In the genomic region with DNA sequence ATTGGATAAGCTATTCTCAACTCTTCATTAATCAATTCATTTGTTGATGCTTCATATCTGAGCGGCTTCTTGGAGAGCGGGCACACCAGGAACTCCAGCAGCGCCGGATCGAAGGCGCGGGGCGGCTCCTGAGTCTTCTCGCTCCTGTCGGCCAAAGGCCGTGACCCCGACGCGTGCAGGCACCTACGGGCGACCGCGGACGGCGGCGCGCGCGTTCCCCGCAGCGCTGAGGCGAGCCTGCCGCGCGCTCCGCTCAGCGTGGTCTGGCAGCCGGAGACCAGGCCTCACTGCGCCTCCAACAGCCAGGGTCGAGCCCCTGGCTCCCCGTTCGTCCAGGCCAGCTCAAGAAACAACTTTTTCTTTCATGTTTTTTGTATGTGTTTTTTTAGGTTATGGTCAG, we compare ENCODE assay signal across 22 cellular contexts.
"Had no signal": no experiment of that assay in that cellular context is flagged by ENCODE, and none has a peak within 500 bp of the region (broad histone marks: within the 10 kb centered on the region; RNA-seq: fewer than 3 reads in every experiment).

No MANE protein-coding gene starts in this region.

- H3K4me3 Mint-ChIP-seq: activated CD4-positive, alpha-beta memory T cell treated with anti-CD3 and anti-CD28 coated beads for 36 hours; activated T-cell treated with anti-CD3 and anti-CD28 coated beads, Interleukin-2, amount 50 U/mL, for 72 hours; nephron progenitor cell; stimulated activated memory B cell treated with anti-CD40 and anti-IgM and Interleukin-4, amounts not matched to agents 10 μg/mL and 1 μg/mL and 100 μg/mL, for 72 hours had no signal

- H3K9me3 Mint-ChIP-seq: activated CD4-positive, alpha-beta memory T cell treated with anti-CD3 and anti-CD28 coated beads for 36 hours; activated T-cell treated with anti-CD3 and anti-CD28 coated beads, Interleukin-2, amount 50 U/mL, for 72 hours; nephron progenitor cell; stimulated activated memory B cell treated with anti-CD40 and anti-IgM and Interleukin-4, amounts not matched to agents 10 μg/mL and 1 μg/mL and 100 μg/mL, for 72 hours had no signal

- H3K9me3 ChIP-seq: ascending aorta, esophagus muscularis mucosa, vagina had no signal

- H3K27me3 Mint-ChIP-seq: activated CD4-positive, alpha-beta memory T cell treated with anti-CD3 and anti-CD28 coated beads for 36 hours; stimulated activated memory B cell treated with anti-CD40 and anti-IgM and Interleukin-4, amounts not matched to agents 10 μg/mL and 1 μg/mL and 100 μg/mL, for 72 hours had no signal

- H3K27ac Mint-ChIP-seq: activated CD4-positive, alpha-beta memory T cell treated with anti-CD3 and anti-CD28 coated beads for 36 hours; activated T-cell treated with anti-CD3 and anti-CD28 coated beads, Interleukin-2, amount 50 U/mL, for 72 hours; nephron progenitor cell; stimulated activated memory B cell treated with anti-CD40 and anti-IgM and Interleukin-4, amounts not matched to agents 10 μg/mL and 1 μg/mL and 100 μg/mL, for 72 hours had no signal

- H3K4me1 ChIP-seq: ascending aorta, esophagus muscularis mucosa, vagina had no signal

- H3K27ac ChIP-seq: ascending aorta, brain microvascular endothelial cell, esophagus muscularis mucosa, parathyroid adenoma, vagina had no signal

- H3K4me3 ChIP-seq: ascending aorta, esophagus muscularis mucosa, vagina had no signal

- H3K4me1 Mint-ChIP-seq: nephron progenitor cell; stimulated activated memory B cell treated with anti-CD40 and anti-IgM and Interleukin-4, amounts not matched to agents 10 μg/mL and 1 μg/mL and 100 μg/mL, for 72 hours had no signal

- DNase-seq: activated CD4-positive, alpha-beta memory T cell treated with anti-CD3 and anti-CD28 coated beads for 36 hours; activated CD4-positive, alpha-beta T cell treated with anti-CD3 and anti-CD28 coated beads for 48 hours; activated effector memory CD4-positive, alpha-beta T cell treated with Interleukin-2 at 50 U/mL for 16 hours; activated naive CD4-positive, alpha-beta T cell treated with anti-CD3 and anti-CD28 coated beads, Interleukin-2, amount 50 U/mL, for 16 hours; activated T-cell treated with anti-CD3 and anti-CD28 coated beads, Interleukin-2, amount 50 U/mL, for 72 hours; brain microvascular endothelial cell; central memory CD4-positive, alpha-beta T cell; dermis blood vessel endothelial cell; effector CD8-positive, alpha-beta T cell; hypothalamus; left ventricle myocardium superior; mammary epithelial cell; nephron progenitor cell; nucleus accumbens; stimulated activated CD4-positive, alpha-beta T cell treated with anti-CD3 and anti-CD28 coated beads, Interleukin-2, amount 100 ng/mL, for 24 hours; T1000 had no signal

- H3K36me3 ChIP-seq: brain microvascular endothelial cell, vagina had no signal

- H3K27me3 ChIP-seq: ascending aorta, brain microvascular endothelial cell, esophagus muscularis mucosa, vagina had no signal

- ATAC-seq: activated T-cell treated with anti-CD3 and anti-CD28 coated beads, Interleukin-2, amount 50 U/mL, for 72 hours; left ventricle myocardium superior; sciatic nerve; stimulated activated memory B cell treated with anti-CD40 and anti-IgM and Interleukin-4, amounts not matched to agents 10 μg/mL and 1 μg/mL and 100 μg/mL, for 72 hours had no signal
